1 cellular context compared by ENCODE assay signal in the genomic region with DNA sequence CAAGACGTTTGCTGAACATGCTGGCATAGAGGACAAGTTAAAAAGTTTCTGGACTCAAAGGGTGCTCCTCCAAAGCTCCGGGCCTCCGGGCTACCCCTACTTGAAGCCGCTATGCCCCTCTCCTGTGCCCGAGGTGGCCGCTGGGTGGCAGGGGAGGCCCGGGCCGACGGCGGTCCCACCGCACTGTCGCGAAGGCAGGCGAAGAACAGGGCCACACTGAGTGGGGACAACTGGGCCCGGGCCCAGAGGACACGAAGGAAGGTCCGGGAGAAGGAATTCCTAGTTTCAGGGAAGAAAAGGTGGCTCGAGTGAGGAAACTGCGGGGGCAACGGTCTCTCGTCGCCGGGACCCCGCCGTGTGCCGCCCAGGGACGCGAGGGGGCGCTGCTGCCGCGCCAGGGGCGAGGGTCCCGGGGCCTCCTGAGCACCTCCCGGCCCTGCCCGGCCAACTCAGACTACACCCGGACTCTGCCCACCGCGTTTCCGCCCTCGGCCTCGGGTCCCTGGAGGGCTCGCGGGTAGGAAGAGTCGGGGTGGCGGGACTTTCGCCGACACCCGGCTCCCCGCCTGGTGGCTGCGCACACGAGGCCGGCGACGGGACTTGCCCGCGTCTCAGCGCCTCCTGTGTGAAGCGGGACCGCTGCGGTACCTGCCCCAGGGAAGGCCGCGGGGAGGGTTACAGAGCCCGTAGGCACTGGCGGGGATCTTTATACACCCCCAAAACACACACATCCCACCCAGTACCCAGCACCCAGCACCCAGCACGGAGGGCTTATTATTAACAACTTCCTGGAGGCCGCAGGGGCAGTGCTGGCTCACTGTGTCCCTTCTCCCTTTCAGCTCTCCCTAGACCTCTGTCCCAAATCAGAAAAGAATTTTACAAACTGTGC.
A peak's percentile ranks its signal among the peaks of the same experiment; 100 is the strongest.
TF ChIP-seq lines count a peak whose summit lies in the region.

No MANE protein-coding gene starts in this region.

TF ChIP-seq in HepG2, 621 proteins besides CTCF, POLR2A, EP300 and RAD21 (continued from another document and continues in another):
- TF ChIP-seq, protein P1, sequence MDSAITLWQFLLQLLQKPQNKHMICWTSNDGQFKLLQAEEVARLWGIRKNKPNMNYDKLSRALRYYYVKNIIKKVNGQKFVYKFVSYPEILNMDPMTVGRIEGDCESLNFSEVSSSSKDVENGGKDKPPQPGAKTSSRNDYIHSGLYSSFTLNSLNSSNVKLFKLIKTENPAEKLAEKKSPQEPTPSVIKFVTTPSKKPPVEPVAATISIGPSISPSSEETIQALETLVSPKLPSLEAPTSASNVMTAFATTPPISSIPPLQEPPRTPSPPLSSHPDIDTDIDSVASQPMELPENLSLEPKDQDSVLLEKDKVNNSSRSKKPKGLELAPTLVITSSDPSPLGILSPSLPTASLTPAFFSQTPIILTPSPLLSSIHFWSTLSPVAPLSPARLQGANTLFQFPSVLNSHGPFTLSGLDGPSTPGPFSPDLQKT (CRISPR knock-in tag; IDR thresholded peaks at IDR 0.05; ENCODE audit: borderline replicate concordance): no peak
- TF ChIP-seq, protein P2, sequence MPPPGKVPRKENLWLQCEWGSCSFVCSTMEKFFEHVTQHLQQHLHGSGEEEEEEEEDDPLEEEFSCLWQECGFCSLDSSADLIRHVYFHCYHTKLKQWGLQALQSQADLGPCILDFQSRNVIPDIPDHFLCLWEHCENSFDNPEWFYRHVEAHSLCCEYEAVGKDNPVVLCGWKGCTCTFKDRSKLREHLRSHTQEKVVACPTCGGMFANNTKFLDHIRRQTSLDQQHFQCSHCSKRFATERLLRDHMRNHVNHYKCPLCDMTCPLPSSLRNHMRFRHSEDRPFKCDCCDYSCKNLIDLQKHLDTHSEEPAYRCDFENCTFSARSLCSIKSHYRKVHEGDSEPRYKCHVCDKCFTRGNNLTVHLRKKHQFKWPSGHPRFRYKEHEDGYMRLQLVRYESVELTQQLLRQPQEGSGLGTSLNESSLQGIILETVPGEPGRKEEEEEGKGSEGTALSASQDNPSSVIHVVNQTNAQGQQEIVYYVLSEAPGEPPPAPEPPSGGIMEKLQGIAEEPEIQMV (CRISPR knock-in tag; IDR thresholded peaks at IDR 0.05; ENCODE audit: low read depth): 0 out of 2 replicates have a peak, but pooled peaks have one; percentile 53
- TF ChIP-seq, protein P3, sequence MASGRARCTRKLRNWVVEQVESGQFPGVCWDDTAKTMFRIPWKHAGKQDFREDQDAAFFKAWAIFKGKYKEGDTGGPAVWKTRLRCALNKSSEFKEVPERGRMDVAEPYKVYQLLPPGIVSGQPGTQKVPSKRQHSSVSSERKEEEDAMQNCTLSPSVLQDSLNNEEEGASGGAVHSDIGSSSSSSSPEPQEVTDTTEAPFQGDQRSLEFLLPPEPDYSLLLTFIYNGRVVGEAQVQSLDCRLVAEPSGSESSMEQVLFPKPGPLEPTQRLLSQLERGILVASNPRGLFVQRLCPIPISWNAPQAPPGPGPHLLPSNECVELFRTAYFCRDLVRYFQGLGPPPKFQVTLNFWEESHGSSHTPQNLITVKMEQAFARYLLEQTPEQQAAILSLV (CRISPR knock-in tag; IDR thresholded peaks at IDR 0.05; ENCODE audit: borderline replicate concordance): no peak; the same call in 1 of the 2 replicates
- TF ChIP-seq, protein P4, sequence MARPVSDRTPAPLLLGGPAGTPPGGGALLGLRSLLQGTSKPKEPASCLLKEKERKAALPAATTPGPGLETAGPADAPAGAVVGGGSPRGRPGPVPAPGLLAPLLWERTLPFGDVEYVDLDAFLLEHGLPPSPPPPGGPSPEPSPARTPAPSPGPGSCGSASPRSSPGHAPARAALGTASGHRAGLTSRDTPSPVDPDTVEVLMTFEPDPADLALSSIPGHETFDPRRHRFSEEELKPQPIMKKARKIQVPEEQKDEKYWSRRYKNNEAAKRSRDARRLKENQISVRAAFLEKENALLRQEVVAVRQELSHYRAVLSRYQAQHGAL (CRISPR knock-in tag; IDR thresholded peaks at IDR 0.05; ENCODE audit: not compliant biosample characterization): no peak
- TF ChIP-seq CC2D1A (CRISPR knock-in tag; IDR thresholded peaks at IDR 0.05) (no peak), MEF2D (CRISPR knock-in tag; IDR thresholded peaks at IDR 0.05) (no peak), ZNF333 (CRISPR knock-in tag; IDR thresholded peaks at IDR 0.05; ENCODE audit: borderline replicate concordance) (peak; percentile 85; the same call in 1 of the 2 replicates), GLI4 (CRISPR knock-in tag; IDR thresholded peaks at IDR 0.05; ENCODE audit: borderline replicate concordance) (no peak), MATR3 (CRISPR knock-in tag; IDR thresholded peaks at IDR 0.05) (no peak), ARHGAP35 (CRISPR knock-in tag; IDR thresholded peaks at IDR 0.05; ENCODE audit: borderline replicate concordance) (no peak), GATA4 (IDR thresholded peaks at IDR 0.05; ENCODE audit: borderline replicate concordance, low read depth) (no peak), ZFX (CRISPR knock-in tag; IDR thresholded peaks at IDR 0.05; ENCODE audit: low read depth) (peak; percentile 82), KAT2B (IDR thresholded peaks at IDR 0.05; ENCODE audit: borderline replicate concordance, low read depth, low read length) (no peak), ZNF572 (CRISPR knock-in tag; IDR thresholded peaks at IDR 0.05) (no peak), ZNF264 (CRISPR knock-in tag; IDR thresholded peaks at IDR 0.05) (no peak), ADNP (CRISPR knock-in tag; IDR thresholded peaks at IDR 0.05) (no peak), ESRRA (CRISPR knock-in tag; IDR thresholded peaks at IDR 0.05; ENCODE audit: low read depth) (no peak), ZKSCAN1 (IDR thresholded peaks at IDR 0.05; ENCODE audit: low read length) (no peak), RBFOX2 (IDR thresholded peaks at IDR 0.05; ENCODE audit: low read depth, low read length) (no peak), KDM4B (CRISPR knock-in tag; IDR thresholded peaks at IDR 0.05) (no peak), POLR2AphosphoS2 (IDR thresholded peaks at IDR 0.05; ENCODE audit: low read depth, low read length) (no peak), REXO4 (CRISPR knock-in tag; IDR thresholded peaks at IDR 0.05; ENCODE audit: borderline replicate concordance) (no peak)
- TF ChIP-seq, protein P5, sequence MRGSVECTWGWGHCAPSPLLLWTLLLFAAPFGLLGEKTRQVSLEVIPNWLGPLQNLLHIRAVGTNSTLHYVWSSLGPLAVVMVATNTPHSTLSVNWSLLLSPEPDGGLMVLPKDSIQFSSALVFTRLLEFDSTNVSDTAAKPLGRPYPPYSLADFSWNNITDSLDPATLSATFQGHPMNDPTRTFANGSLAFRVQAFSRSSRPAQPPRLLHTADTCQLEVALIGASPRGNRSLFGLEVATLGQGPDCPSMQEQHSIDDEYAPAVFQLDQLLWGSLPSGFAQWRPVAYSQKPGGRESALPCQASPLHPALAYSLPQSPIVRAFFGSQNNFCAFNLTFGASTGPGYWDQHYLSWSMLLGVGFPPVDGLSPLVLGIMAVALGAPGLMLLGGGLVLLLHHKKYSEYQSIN (CRISPR knock-in tag; IDR thresholded peaks at IDR 0.05; ENCODE audit: borderline replicate concordance): no peak
- TF ChIP-seq, protein P6, sequence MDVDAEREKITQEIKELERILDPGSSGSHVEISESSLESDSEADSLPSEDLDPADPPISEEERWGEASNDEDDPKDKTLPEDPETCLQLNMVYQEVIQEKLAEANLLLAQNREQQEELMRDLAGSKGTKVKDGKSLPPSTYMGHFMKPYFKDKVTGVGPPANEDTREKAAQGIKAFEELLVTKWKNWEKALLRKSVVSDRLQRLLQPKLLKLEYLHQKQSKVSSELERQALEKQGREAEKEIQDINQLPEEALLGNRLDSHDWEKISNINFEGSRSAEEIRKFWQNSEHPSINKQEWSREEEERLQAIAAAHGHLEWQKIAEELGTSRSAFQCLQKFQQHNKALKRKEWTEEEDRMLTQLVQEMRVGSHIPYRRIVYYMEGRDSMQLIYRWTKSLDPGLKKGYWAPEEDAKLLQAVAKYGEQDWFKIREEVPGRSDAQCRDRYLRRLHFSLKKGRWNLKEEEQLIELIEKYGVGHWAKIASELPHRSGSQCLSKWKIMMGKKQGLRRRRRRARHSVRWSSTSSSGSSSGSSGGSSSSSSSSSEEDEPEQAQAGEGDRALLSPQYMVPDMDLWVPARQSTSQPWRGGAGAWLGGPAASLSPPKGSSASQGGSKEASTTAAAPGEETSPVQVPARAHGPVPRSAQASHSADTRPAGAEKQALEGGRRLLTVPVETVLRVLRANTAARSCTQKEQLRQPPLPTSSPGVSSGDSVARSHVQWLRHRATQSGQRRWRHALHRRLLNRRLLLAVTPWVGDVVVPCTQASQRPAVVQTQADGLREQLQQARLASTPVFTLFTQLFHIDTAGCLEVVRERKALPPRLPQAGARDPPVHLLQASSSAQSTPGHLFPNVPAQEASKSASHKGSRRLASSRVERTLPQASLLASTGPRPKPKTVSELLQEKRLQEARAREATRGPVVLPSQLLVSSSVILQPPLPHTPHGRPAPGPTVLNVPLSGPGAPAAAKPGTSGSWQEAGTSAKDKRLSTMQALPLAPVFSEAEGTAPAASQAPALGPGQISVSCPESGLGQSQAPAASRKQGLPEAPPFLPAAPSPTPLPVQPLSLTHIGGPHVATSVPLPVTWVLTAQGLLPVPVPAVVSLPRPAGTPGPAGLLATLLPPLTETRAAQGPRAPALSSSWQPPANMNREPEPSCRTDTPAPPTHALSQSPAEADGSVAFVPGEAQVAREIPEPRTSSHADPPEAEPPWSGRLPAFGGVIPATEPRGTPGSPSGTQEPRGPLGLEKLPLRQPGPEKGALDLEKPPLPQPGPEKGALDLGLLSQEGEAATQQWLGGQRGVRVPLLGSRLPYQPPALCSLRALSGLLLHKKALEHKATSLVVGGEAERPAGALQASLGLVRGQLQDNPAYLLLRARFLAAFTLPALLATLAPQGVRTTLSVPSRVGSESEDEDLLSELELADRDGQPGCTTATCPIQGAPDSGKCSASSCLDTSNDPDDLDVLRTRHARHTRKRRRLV (CRISPR knock-in tag; IDR thresholded peaks at IDR 0.05): no peak
- TF ChIP-seq, protein P7, sequence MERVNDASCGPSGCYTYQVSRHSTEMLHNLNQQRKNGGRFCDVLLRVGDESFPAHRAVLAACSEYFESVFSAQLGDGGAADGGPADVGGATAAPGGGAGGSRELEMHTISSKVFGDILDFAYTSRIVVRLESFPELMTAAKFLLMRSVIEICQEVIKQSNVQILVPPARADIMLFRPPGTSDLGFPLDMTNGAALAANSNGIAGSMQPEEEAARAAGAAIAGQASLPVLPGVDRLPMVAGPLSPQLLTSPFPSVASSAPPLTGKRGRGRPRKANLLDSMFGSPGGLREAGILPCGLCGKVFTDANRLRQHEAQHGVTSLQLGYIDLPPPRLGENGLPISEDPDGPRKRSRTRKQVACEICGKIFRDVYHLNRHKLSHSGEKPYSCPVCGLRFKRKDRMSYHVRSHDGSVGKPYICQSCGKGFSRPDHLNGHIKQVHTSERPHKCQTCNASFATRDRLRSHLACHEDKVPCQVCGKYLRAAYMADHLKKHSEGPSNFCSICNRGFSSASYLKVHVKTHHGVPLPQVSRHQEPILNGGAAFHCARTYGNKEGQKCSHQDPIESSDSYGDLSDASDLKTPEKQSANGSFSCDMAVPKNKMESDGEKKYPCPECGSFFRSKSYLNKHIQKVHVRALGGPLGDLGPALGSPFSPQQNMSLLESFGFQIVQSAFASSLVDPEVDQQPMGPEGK (CRISPR knock-in tag; IDR thresholded peaks at IDR 0.05): peak; percentile 47; the same call in 1 of the 2 replicates
- TF ChIP-seq, protein P8, sequence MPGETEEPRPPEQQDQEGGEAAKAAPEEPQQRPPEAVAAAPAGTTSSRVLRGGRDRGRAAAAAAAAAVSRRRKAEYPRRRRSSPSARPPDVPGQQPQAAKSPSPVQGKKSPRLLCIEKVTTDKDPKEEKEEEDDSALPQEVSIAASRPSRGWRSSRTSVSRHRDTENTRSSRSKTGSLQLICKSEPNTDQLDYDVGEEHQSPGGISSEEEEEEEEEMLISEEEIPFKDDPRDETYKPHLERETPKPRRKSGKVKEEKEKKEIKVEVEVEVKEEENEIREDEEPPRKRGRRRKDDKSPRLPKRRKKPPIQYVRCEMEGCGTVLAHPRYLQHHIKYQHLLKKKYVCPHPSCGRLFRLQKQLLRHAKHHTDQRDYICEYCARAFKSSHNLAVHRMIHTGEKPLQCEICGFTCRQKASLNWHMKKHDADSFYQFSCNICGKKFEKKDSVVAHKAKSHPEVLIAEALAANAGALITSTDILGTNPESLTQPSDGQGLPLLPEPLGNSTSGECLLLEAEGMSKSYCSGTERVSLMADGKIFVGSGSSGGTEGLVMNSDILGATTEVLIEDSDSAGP (CRISPR knock-in tag; IDR thresholded peaks at IDR 0.05; ENCODE audit: borderline replicate concordance): peak; percentile 70; the same call in 1 of the 2 replicates
- TF ChIP-seq, protein P9, sequence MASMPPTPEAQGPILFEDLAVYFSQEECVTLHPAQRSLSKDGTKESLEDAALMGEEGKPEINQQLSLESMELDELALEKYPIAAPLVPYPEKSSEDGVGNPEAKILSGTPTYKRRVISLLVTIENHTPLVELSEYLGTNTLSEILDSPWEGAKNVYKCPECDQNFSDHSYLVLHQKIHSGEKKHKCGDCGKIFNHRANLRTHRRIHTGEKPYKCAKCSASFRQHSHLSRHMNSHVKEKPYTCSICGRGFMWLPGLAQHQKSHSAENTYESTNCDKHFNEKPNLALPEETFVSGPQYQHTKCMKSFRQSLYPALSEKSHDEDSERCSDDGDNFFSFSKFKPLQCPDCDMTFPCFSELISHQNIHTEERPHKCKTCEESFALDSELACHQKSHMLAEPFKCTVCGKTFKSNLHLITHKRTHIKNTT (CRISPR knock-in tag; IDR thresholded peaks at IDR 0.05): no peak
- TF ChIP-seq, protein P10, sequence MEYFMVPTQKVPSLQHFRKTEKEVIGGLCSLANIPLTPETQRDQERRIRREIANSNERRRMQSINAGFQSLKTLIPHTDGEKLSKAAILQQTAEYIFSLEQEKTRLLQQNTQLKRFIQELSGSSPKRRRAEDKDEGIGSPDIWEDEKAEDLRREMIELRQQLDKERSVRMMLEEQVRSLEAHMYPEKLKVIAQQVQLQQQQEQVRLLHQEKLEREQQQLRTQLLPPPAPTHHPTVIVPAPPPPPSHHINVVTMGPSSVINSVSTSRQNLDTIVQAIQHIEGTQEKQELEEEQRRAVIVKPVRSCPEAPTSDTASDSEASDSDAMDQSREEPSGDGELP (IDR thresholded peaks at IDR 0.05; ENCODE audit: borderline replicate concordance, low read depth): no peak
- TF ChIP-seq, protein P11, sequence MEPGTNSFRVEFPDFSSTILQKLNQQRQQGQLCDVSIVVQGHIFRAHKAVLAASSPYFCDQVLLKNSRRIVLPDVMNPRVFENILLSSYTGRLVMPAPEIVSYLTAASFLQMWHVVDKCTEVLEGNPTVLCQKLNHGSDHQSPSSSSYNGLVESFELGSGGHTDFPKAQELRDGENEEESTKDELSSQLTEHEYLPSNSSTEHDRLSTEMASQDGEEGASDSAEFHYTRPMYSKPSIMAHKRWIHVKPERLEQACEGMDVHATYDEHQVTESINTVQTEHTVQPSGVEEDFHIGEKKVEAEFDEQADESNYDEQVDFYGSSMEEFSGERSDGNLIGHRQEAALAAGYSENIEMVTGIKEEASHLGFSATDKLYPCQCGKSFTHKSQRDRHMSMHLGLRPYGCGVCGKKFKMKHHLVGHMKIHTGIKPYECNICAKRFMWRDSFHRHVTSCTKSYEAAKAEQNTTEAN (CRISPR knock-in tag; conservative IDR thresholded peaks at IDR 0.05): no peak
